Comparison of ENCODE assay signal across 12 cellular contexts in the genomic region with DNA sequence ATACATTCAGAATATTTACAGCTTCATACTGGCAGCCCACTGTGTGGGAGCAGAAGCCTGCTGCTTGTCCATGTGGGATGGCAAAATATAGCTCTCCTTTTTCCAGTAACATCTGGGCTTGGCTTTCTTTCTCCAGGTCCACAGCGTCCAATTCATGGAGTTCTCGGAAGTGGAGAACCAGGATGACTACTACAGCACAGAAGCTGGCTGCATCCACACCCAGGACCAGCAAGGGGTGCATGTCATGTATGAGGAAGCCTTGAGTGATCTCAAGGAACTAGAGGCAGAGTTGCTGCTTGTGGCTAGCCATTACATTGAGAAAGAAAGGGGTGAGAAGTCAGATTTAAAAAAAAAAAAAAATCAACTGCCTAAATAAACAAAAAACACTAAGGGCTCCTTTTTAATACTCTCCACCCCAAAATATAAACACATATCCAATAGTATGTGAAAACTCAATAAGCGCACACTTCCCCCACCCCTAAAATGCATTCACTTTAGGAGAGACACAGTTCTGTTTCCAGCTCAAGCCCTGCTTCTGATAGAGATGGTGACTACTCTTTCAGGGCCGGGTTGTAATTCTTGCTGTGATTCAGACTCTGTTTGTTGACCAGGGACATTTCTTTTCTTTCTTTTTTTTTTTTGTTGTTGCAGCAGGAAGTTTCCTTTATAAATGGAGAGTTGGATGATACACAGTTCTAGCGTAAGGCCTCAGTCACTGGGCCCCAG.
DNase-seq lines count a peak whose midpoint lies in the region; ATAC-seq and TF ChIP-seq lines count a peak whose summit lies in the region.
"Had no signal": no experiment of that assay in that cellular context is flagged by ENCODE, and none has a peak within 500 bp of the region (broad histone marks: within the 10 kb centered on the region; RNA-seq: fewer than 3 reads in every experiment).

No MANE protein-coding gene starts in this region.

- no peak for DNase-seq in CD8-positive, alpha-beta memory T cell
- DNase-seq in PC-9 (peak in 1 of 2 experiments; percentile 46), right cardiac atrium (peak in 1 of 3 donors; percentile 42), sciatic nerve (ENCODE audit: low spot score) (no peak), NCI-H748 (lab: John Stamatoyannopoulos, UW; ENCODE audit: unreplicated experiment) (no peak), HT-29 (ENCODE audit: low spot score) (no peak), GM10266 (ENCODE audit: extremely low spot score) (no peak)
- DNase-seq in stimulated activated CD4-positive, alpha-beta T cell treated with anti-CD3 and anti-CD28 coated beads, Interleukin-4, amount 100 ng/mL, for 24 hours, result no peak
- DNase-seq: NCI-H446 treated with DMSO at 0.1 percent for 48 hours had no signal

- H3K9me2 ChIP-seq in PC-9 (ENCODE audit: insufficient read depth), result no peaks in the 10 kb centered on the region

- H3K36me3 Mint-ChIP-seq in CD8-positive, alpha-beta memory T cell, result peaks cover 0 to 4% (median 0%) of the 10 kb centered on the region in 3 donors

- H2AFZ ChIP-seq in PC-9, result peak overlapping the region; percentile 6; the same call in 1 of the 2 replicates

- H3K9me3 Mint-ChIP-seq in CD8-positive, alpha-beta memory T cell, result peaks cover 0 to 5% (median 0%) of the 10 kb centered on the region in 5 donors

- 61% methylated on average over 5 of the region's 5 CpGs for WGBS in right cardiac atrium

- no peaks in the 10 kb centered on the region for H3K79me2 ChIP-seq in PC-9 (ENCODE audit: low read depth)

- H3K4me3 Mint-ChIP-seq in CD8-positive, alpha-beta memory T cell, result no peak overlapping the region
- H3K4me3 Mint-ChIP-seq: memory B cell had no signal

- peak overlapping the region; percentile 16; the same call in 1 of the 2 replicates for H3K4me2 ChIP-seq in PC-9

- CTCF ChIA-PET in CD8-positive, alpha-beta memory T cell (lab: Charles Lee), result no interaction called here
- CTCF ChIA-PET in PC-9 (lab: Charles Lee), result no interaction called here

- peaks cover 6% of the 10 kb centered on the region; the same call in 1 of the 2 replicates for H3F3A ChIP-seq in PC-9 (ENCODE audit: insufficient read depth, low read depth)

- peak; percentile 41 to 53 for ATAC-seq in right cardiac atrium
- ATAC-seq in sciatic nerve, result peak; percentile 14

- intact Hi-C loops in PC-9 (cut with micrococcal nuclease; ENCODE audit: unreplicated experiment) (no loop called here), right cardiac atrium (cut with DNase I) (no loop called here), sciatic nerve (cut with DNase I) (no loop called here)

- no peak overlapping the region for H3K4me3 ChIP-seq in CD8-positive, alpha-beta memory T cell (ENCODE audit: low read length)
- H3K4me3 ChIP-seq in PC-9 (no peak overlapping the region), right cardiac atrium (ENCODE audit: low read length) (no peak overlapping the region)
- H3K4me3 ChIP-seq: HAP-1 had no signal

- H3K27me3 Mint-ChIP-seq in CD8-positive, alpha-beta memory T cell, result peaks cover 0 to 6% of the 10 kb centered on the region in 2 donors

- POLR2A ChIA-PET in CD8-positive, alpha-beta memory T cell (lab: Charles Lee), result no interaction called here
- POLR2A ChIA-PET in PC-9 (lab: Charles Lee; ENCODE audit: unreplicated experiment), result no interaction called here

- no peaks in the 10 kb centered on the region for H4K20me1 ChIP-seq in PC-9 (ENCODE audit: insufficient read depth)

- peak overlapping the region; percentile 45 for H3K27ac ChIP-seq in CD8-positive, alpha-beta memory T cell (ENCODE audit: low read depth, low read length)
- no peak overlapping the region for H3K27ac ChIP-seq in PC-9
- H3K27ac ChIP-seq in right cardiac atrium (ENCODE audit: low read length), result peak overlapping the region; percentile 55

- TF ChIP-seq CTCF in PC-9 (conservative IDR thresholded peaks at IDR 0.05), result no peak
- no peak for TF ChIP-seq CTCF in GM10266 (IDR thresholded peaks at IDR 0.05; ENCODE audit: control insufficient read depth, insufficient read depth, low read depth, missing control alignments)

- BruUV-seq in PC-9 (replicated peaks; lab: Mats Ljungman, UMichigan), result no TSS peak

- H3K27ac Mint-ChIP-seq in CD8-positive, alpha-beta memory T cell, result no peak overlapping the region
- H3K27ac Mint-ChIP-seq: activated T-helper 2 cell treated with anti-CD3 and anti-CD28 coated beads, Interferon-gamma antibody, Interleukin-2, Interleukin-4, amounts not matched to agents 10 μg/mL and 5 μg/mL and 100 μg/mL, durations not matched to agents 14 hours and 24 hours and 36 hours; memory B cell had no signal

- H3K9me3 ChIP-seq in CD8-positive, alpha-beta memory T cell (ENCODE audit: low read length), result no peaks in the 10 kb centered on the region
- H3K9me3 ChIP-seq in PC-9 (ENCODE audit: insufficient read depth, low read depth), result no peaks in the 10 kb centered on the region
- no peaks in the 10 kb centered on the region for H3K9me3 ChIP-seq in right cardiac atrium (ENCODE audit: control insufficient read depth, low read length)
- H3K9me3 ChIP-seq: HAP-1 had no signal

- H3K4me1 Mint-ChIP-seq in CD8-positive, alpha-beta memory T cell, result peaks cover 11 to 13% (median 13%) of the 10 kb centered on the region in 3 donors

- H3K4me1 ChIP-seq in CD8-positive, alpha-beta memory T cell (ENCODE audit: insufficient read depth, low read length), result no peaks in the 10 kb centered on the region
- peaks cover 22% of the 10 kb centered on the region for H3K4me1 ChIP-seq in PC-9 (replicated peaks; ENCODE audit: insufficient read depth)
- peaks cover 6% of the 10 kb centered on the region for H3K4me1 ChIP-seq in right cardiac atrium (ENCODE audit: control insufficient read depth, insufficient read depth, low read length)
- H3K4me1 ChIP-seq: HAP-1 had no signal

- H3K27me3 ChIP-seq in CD8-positive, alpha-beta memory T cell (ENCODE audit: insufficient read depth, low read length, poor library complexity, severe bottlenecking), result no peaks in the 10 kb centered on the region
- H3K27me3 ChIP-seq in PC-9 (ENCODE audit: insufficient read depth, low read depth), result no peaks in the 10 kb centered on the region
- no peaks in the 10 kb centered on the region for H3K27me3 ChIP-seq in right cardiac atrium (ENCODE audit: control insufficient read depth, insufficient read depth)

- H3K36me3 ChIP-seq in CD8-positive, alpha-beta memory T cell (ENCODE audit: insufficient read depth, low read length), result no peaks in the 10 kb centered on the region
- no peaks in the 10 kb centered on the region for H3K36me3 ChIP-seq in PC-9 (ENCODE audit: low read depth)
- H3K36me3 ChIP-seq: HAP-1 had no signal
